ENCODE assay signal across 20 cellular contexts in the genomic region with DNA sequence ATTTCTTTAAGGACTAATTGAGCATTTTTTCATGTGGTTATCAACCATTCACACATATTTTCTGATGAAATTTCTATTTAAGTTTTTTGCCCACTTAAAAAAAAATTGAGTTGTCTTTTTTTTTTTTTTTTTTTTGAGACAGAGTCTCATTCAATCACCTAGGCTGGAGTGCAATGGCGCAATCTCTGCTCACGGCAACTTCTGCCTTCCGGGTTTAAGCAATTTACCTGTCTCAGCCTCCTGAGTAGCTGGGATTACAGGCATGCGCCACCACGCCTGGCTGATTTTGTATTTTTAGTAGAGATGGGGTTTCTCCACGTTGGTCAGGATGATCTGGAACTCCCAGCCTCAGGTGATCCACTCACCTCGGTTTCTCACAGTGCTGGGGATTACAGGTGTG. TPM values are rescaled to one million over a fixed set of nuclear protein-coding genes. Genes with fewer than 3 reads are reported as not detected.
DNase-seq lines count a peak whose midpoint lies in the region; ATAC-seq, FAIRE-seq and TF ChIP-seq lines count a peak whose summit lies in the region.
"Had no signal": no experiment of that assay in that cellular context is flagged by ENCODE, and none has a peak within 500 bp of the region (broad histone marks: within the 10 kb centered on the region; RNA-seq: fewer than 3 reads in every experiment).

No MANE protein-coding gene starts in this region.

- in situ Hi-C loops in HepG2 (cut with HindIII; ENCODE audit: extremely low pct_ligation_motif_present, low pct_unique_long_range_greater_than_20kb) (no loop called here), brain microvascular endothelial cell (cut with HindIII; ENCODE audit: low pct_ligation_motif_present, low sequenced_read_pairs) (loop anchor here (10.0 kb wide), 1 partner anchor 45 kb away; no protein-coding TSS in a partner anchor)

- H3K4me1 ChIP-seq in HepG2 (ENCODE audit: insufficient read depth, low read length) (peaks cover 19% of the 10 kb centered on the region), right lobe of liver (peaks cover 0 to 22% (median 9%) of the 10 kb centered on the region in 4 donors), thyroid gland (peaks cover 0 to 5% of the 10 kb centered on the region in 2 donors)

- CTCF ChIA-PET in HepG2 (lab: Yijun Ruan, JAX; ENCODE audit: low intra/inter-chr PET ratio, low total read pairs): no interaction called here

- H4K20me1 ChIP-seq in HepG2 (ENCODE audit: insufficient read depth, low read length): no peaks in the 10 kb centered on the region

- TF ChIP-seq CTCF in HepG2 (CRISPR knock-in tag; IDR thresholded peaks at IDR 0.05) (no peak), right lobe of liver (IDR thresholded peaks at IDR 0.05) (no peak), VCaP (conservative IDR thresholded peaks at IDR 0.05) (no peak), thyroid gland (IDR thresholded peaks at IDR 0.05) (no peak), brain microvascular endothelial cell (IDR thresholded peaks at IDR 0.05; ENCODE audit: low read depth, low read length, missing control alignments) (no peak)

- no peak for FAIRE-seq in HepG2 (lab: Jason Lieb, UNC)
- FAIRE-seq: GM12891, GM18507, H54 had no signal

- intact Hi-C loops in HepG2 (cut with micrococcal nuclease; ENCODE audit: unreplicated experiment): no loop called here
- intact Hi-C loops in right lobe of liver (cut with DNase I): no loop called here
- intact Hi-C loops in thyroid gland (cut with DNase I): no loop called here

- no peak overlapping the region for H3K4me2 ChIP-seq in HepG2 (ENCODE audit: low read depth, low read length)
- H3K4me2 ChIP-seq: GM23338 had no signal

- WGBS in HepG2 (ENCODE audit: low lambda C conversion rate): 93% methylated on average over 7 of the region's 7 CpGs
- 74% methylated on average over 7 of the region's 7 CpGs for WGBS in right lobe of liver (ENCODE audit: insufficient coverage, low coverage, low lambda C conversion rate, missing lambda C conversion rate)
- 68 to 70% methylated on average over 7 of the region's 7 CpGs for WGBS in thyroid gland, 2 donors

- H3K4me3 ChIP-seq in HepG2 (replicated peaks in 1 of 3; ENCODE audit: insufficient read depth in 1 of 3, low read depth in 2 of 3, low read length in 3 of 3) (no peak overlapping the region), right lobe of liver (no peak overlapping the region), thyroid gland (replicated peaks in 1 of 3) (no peak overlapping the region), brain microvascular endothelial cell (ENCODE audit: low read depth, low read length) (no peak overlapping the region)
- H3K4me3 ChIP-seq: GM23338, HAP-1 had no signal

- H3K27ac ChIP-seq in HepG2 (ENCODE audit: extremely low read length, insufficient read depth, low read length): no peak overlapping the region
- no peak overlapping the region for H3K27ac ChIP-seq in right lobe of liver
- peak overlapping the region; percentile 78; the same call in 1 of the 2 replicates for H3K27ac ChIP-seq in VCaP
- H3K27ac ChIP-seq in thyroid gland: no peak overlapping the region
- H3K27ac ChIP-seq in caudate nucleus (ENCODE audit: low read depth, low read length): no peak overlapping the region
- H3K27ac ChIP-seq in brain microvascular endothelial cell: no peak overlapping the region

- DNase-seq in HepG2 (ENCODE audit: low spot score) (no peak), right lobe of liver (no peak), thyroid gland (peak; percentile 31 to 41), NCI-H524 treated with DMSO at 0.1 percent for 48 hours (lab: John Stamatoyannopoulos, UW) (no peak), caudate nucleus (lab: John Stamatoyannopoulos, UW) (no peak), brain microvascular endothelial cell (no peak)
- DNase-seq: C1 segment of cervical spinal cord; Calu3; CD4-positive, alpha-beta memory T cell; COR-L47; DMS53; DMS79 treated with DMSO at 0.1 percent for 48 hours; GF-D8 had no signal

- TF ChIP-seq RAD21 in HepG2 (CRISPR knock-in tag; IDR thresholded peaks at IDR 0.05): no peak

- TF ChIP-seq POLR2A in HepG2 (IDR thresholded peaks at IDR 0.05; ENCODE audit: insufficient read depth in 1 of 2, low read depth in 2 of 2, low read length in 2 of 2) (no peak), right lobe of liver (IDR thresholded peaks at IDR 0.05) (no peak), thyroid gland (IDR thresholded peaks at IDR 0.05) (no peak)

- ATAC-seq in HepG2 (no peak), right lobe of liver (no peak), esophagus mucosa (peak; percentile 28)
- ATAC-seq: GM23338 had no signal

- H3K9me3 ChIP-seq in HepG2 (ENCODE audit: low read length): no peaks in the 10 kb centered on the region
- H3K9me3 ChIP-seq in right lobe of liver: no peaks in the 10 kb centered on the region
- no peaks in the 10 kb centered on the region for H3K9me3 ChIP-seq in thyroid gland
- H3K9me3 ChIP-seq: HAP-1 had no signal

- no peak for TF ChIP-seq EP300 in HepG2 (IDR thresholded peaks at IDR 0.05; ENCODE audit: low read depth in 2 of 2, low read length in 2 of 2)
- no peak for TF ChIP-seq EP300 in HepG2 (CRISPR knock-in tag; IDR thresholded peaks at IDR 0.05; ENCODE audit: borderline replicate concordance)

- H3K79me2 ChIP-seq in HepG2 (ENCODE audit: insufficient read depth, low read length): peaks cover 14% of the 10 kb centered on the region

- BruUV-seq in HepG2 (replicated peaks; lab: Mats Ljungman, UMichigan): no TSS peak

- no peak overlapping the region for H3K9ac ChIP-seq in HepG2 (ENCODE audit: insufficient read depth, low read depth, low read length)

- H3K36me3 ChIP-seq in HepG2 (replicated peaks in 1 of 2; ENCODE audit: control insufficient read depth in 1 of 2, insufficient read depth in 2 of 2, low read length in 2 of 2): peaks cover 11 to 22% of the 10 kb centered on the region in 2 experiments; a peak in 4 of 5 replicates
- H3K36me3 ChIP-seq in right lobe of liver: peaks cover 0 to 8% (median 0%) of the 10 kb centered on the region in 4 donors
- no peaks in the 10 kb centered on the region for H3K36me3 ChIP-seq in thyroid gland
- peaks cover 3% of the 10 kb centered on the region for H3K36me3 ChIP-seq in brain microvascular endothelial cell (replicated peaks)
- H3K36me3 ChIP-seq: HAP-1 had no signal

- H2AFZ ChIP-seq in HepG2 (ENCODE audit: low read length): no peak overlapping the region
- H2AFZ ChIP-seq: GM23338 had no signal

- POLR2A ChIA-PET in HepG2 (lab: Yijun Ruan, JAX): interaction anchor here (0.7 kb wide), 1 partner anchor 110 kb away, joined by 3 read pairs; no protein-coding TSS in a partner anchor

- no peaks in the 10 kb centered on the region for H3K27me3 ChIP-seq in HepG2 (ENCODE audit: control insufficient read depth in 1 of 2, insufficient read depth in 2 of 2, low read length in 2 of 2)
- no peaks in the 10 kb centered on the region for H3K27me3 ChIP-seq in right lobe of liver
- no peaks in the 10 kb centered on the region for H3K27me3 ChIP-seq in thyroid gland
- no peaks in the 10 kb centered on the region for H3K27me3 ChIP-seq in brain microvascular endothelial cell (replicated peaks)

RNA-seq across cellular contexts. Expression of a gene that starts 34.3 kb away (rescaled TPM):
- total RNA-seq in HepG2 (2016; rRNA removed; fragmentation: Illumina TruSeq; extraction: Trizol): 48.4 and 57.6 TPM in 2 replicates
- 25.8 and 30.3 TPM in 2 replicates for total RNA-seq in HepG2 (2016; cell fraction: cytosol; rRNA removed; fragmentation: Illumina TruSeq; extraction: Trizol; ENCODE audit: low read depth)
- 44.0 and 58.9 TPM in 2 replicates for total RNA-seq in HepG2 (2016; cell fraction: insoluble cytoplasmic fraction; rRNA removed; fragmentation: Illumina TruSeq; extraction: Trizol)
- total RNA-seq in HepG2 (2016; cell fraction: membrane; rRNA removed; fragmentation: Illumina TruSeq; extraction: Trizol): 40.2 and 41.5 TPM in 2 replicates
- 59.9 and 60.1 TPM in 2 replicates for total RNA-seq in HepG2 (2016; cell fraction: nucleus; rRNA removed; fragmentation: Illumina TruSeq; extraction: Trizol)
- polyA plus RNA-seq in HepG2 (2011; rRNA removed): 34.3 and 42.9 TPM in 2 replicates
- 24.6 and 38.1 TPM in 2 replicates for polyA plus RNA-seq in HepG2 (2011; cell fraction: cytosol; rRNA removed)
- 166 and 200 TPM in 2 replicates for polyA plus RNA-seq in HepG2 (2011; cell fraction: nucleus; rRNA removed)
- polyA plus RNA-seq in HepG2 (2012): 45.3 and 46.5 TPM in 2 replicates
- 17.9 and 19.2 TPM in 2 replicates for polyA plus RNA-seq in HepG2 (2016; cell fraction: cytosol; fragmentation: Illumina TruSeq; extraction: Trizol; ENCODE audit: low read depth)
- polyA plus RNA-seq in HepG2 (2016; cell fraction: insoluble cytoplasmic fraction; fragmentation: Illumina TruSeq; extraction: Trizol; ENCODE audit: low read depth): 44.6 and 51.8 TPM in 2 replicates
- 28.0 and 28.9 TPM in 2 replicates for polyA plus RNA-seq in HepG2 (2016; cell fraction: membrane; fragmentation: Illumina TruSeq; extraction: Trizol; ENCODE audit: low read depth)
- 144 and 150 TPM in 2 replicates for polyA plus RNA-seq in HepG2 (2016; cell fraction: nucleus; fragmentation: Illumina TruSeq; extraction: Trizol; ENCODE audit: insufficient read depth, low read depth)
- polyA minus RNA-seq in HepG2 (2011; rRNA and poly(A)+ RNA removed; ENCODE audit: low replicate concordance): 9.5 and 51.6 TPM in 2 replicates
- 18.2 and 21.5 TPM in 2 replicates for polyA minus RNA-seq in HepG2 (2011; cell fraction: cytosol; rRNA and poly(A)+ RNA removed)
- polyA minus RNA-seq in HepG2 (2011; cell fraction: nucleus; rRNA and poly(A)+ RNA removed): 58.2 and 72.2 TPM in 2 replicates
- 10 to 100 TPM; 19.5 to 38.3 (median 25.5) TPM for total RNA-seq in right lobe of liver
- 6.3 TPM for total RNA-seq in esophagus mucosa
- 10 to 100 TPM; 26.6 to 34.3 (median 28.0) TPM for total RNA-seq in thyroid gland

RNA-seq across cellular contexts. Expression of a gene that starts 58.1 kb away (rescaled TPM):
- total RNA-seq in HepG2 (2016; rRNA removed; fragmentation: Illumina TruSeq; extraction: Trizol) (27.8 and 36.3 TPM in 2 replicates), right lobe of liver (100 to 1,000 TPM in 3 of 6 experiments, 10 to 100 TPM in 3; 73.6 to 169 (median 97.0) TPM), esophagus mucosa (8.4 TPM), thyroid gland (10 to 100 TPM in 2 of 4 donors, 1 to 10 TPM in 2; 3.1 to 13.5 (median 9.5) TPM)
- 22.1 and 28.4 TPM in 2 replicates for total RNA-seq in HepG2 (2016; cell fraction: cytosol; rRNA removed; fragmentation: Illumina TruSeq; extraction: Trizol; ENCODE audit: low read depth)
- total RNA-seq in HepG2 (2016; cell fraction: insoluble cytoplasmic fraction; rRNA removed; fragmentation: Illumina TruSeq; extraction: Trizol): 28.1 and 37.2 TPM in 2 replicates
- 22.1 and 27.1 TPM in 2 replicates for total RNA-seq in HepG2 (2016; cell fraction: membrane; rRNA removed; fragmentation: Illumina TruSeq; extraction: Trizol)
- 34.5 and 35.9 TPM in 2 replicates for total RNA-seq in HepG2 (2016; cell fraction: nucleus; rRNA removed; fragmentation: Illumina TruSeq; extraction: Trizol)
- polyA plus RNA-seq in HepG2 (2011; rRNA removed): 44.6 and 51.2 TPM in 2 replicates
- polyA plus RNA-seq in HepG2 (2011; cell fraction: cytosol; rRNA removed): 29.5 and 53.6 TPM in 2 replicates
- polyA plus RNA-seq in HepG2 (2011; cell fraction: nucleus; rRNA removed): 220 and 244 TPM in 2 replicates
- polyA plus RNA-seq in HepG2 (2012): 22.1 and 23.1 TPM in 2 replicates
- 13.3 and 15.1 TPM in 2 replicates for polyA plus RNA-seq in HepG2 (2016; cell fraction: cytosol; fragmentation: Illumina TruSeq; extraction: Trizol; ENCODE audit: low read depth)
- 31.8 and 35.2 TPM in 2 replicates for polyA plus RNA-seq in HepG2 (2016; cell fraction: insoluble cytoplasmic fraction; fragmentation: Illumina TruSeq; extraction: Trizol; ENCODE audit: low read depth)
- polyA plus RNA-seq in HepG2 (2016; cell fraction: membrane; fragmentation: Illumina TruSeq; extraction: Trizol; ENCODE audit: low read depth): 19.1 and 19.5 TPM in 2 replicates
- 124 and 131 TPM in 2 replicates for polyA plus RNA-seq in HepG2 (2016; cell fraction: nucleus; fragmentation: Illumina TruSeq; extraction: Trizol; ENCODE audit: insufficient read depth, low read depth)
- 15.9 and 53.9 TPM in 2 replicates for polyA minus RNA-seq in HepG2 (2011; rRNA and poly(A)+ RNA removed; ENCODE audit: low replicate concordance)
- 17.0 and 17.7 TPM in 2 replicates for polyA minus RNA-seq in HepG2 (2011; cell fraction: cytosol; rRNA and poly(A)+ RNA removed)
- 25.4 and 25.9 TPM in 2 replicates for polyA minus RNA-seq in HepG2 (2011; cell fraction: nucleus; rRNA and poly(A)+ RNA removed)

Comparison
In these comparisons a context has a peak if more than half of its experiments do, and no peak if none do; other contexts are left out.
1. DNase-seq: peak in thyroid gland (2 of 2); none in HepG2 (single experiment), right lobe of liver (0 of 3), NCI-H524 treated with DMSO at 0.1 percent for 48 hours (single experiment), caudate nucleus (0 of 61) and brain microvascular endothelial cell (single experiment).